In the genomic region with DNA sequence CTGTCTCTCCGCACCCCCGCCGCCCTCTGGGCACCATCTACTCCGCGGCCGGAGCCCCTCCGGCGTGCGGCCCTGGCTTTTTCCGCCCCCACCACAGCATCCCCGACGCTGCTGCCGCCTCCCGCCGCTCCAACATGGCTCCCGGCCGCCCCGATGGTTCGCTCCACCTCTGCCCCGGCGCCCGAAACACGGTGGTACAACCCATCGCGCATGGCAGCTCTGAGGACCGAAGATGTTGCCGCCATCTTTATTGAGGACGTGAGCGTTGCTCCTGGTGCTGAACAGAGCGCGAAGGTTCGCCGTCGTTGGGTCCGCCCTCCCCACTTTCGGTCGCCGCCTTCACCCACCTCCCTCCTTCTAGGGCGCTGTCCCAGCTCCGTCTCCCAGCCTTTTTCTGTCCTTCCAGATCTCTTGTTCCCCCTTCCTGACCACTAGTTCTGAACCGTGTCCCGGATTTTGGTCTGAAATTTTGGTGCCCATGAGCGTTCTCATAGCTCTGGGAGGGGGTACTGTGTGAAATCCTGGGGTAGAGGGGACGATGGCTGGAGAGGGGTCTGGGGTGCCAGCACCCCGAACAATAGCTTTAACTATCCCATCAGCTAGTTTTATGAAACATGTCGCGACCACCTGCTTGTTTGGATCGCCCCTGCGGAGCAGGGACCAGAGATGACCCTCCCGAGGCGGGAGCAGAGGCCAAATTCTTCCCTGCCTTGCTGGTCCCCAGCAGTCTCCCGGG, we compare ENCODE assay signal across 8 cellular contexts. TPM values are rescaled to one million over a fixed set of nuclear protein-coding genes. Genes with fewer than 3 reads are reported as not detected.
DNase-seq lines count a peak whose midpoint lies in the region; ATAC-seq and TF ChIP-seq lines count a peak whose summit lies in the region.

A gene with protein sequence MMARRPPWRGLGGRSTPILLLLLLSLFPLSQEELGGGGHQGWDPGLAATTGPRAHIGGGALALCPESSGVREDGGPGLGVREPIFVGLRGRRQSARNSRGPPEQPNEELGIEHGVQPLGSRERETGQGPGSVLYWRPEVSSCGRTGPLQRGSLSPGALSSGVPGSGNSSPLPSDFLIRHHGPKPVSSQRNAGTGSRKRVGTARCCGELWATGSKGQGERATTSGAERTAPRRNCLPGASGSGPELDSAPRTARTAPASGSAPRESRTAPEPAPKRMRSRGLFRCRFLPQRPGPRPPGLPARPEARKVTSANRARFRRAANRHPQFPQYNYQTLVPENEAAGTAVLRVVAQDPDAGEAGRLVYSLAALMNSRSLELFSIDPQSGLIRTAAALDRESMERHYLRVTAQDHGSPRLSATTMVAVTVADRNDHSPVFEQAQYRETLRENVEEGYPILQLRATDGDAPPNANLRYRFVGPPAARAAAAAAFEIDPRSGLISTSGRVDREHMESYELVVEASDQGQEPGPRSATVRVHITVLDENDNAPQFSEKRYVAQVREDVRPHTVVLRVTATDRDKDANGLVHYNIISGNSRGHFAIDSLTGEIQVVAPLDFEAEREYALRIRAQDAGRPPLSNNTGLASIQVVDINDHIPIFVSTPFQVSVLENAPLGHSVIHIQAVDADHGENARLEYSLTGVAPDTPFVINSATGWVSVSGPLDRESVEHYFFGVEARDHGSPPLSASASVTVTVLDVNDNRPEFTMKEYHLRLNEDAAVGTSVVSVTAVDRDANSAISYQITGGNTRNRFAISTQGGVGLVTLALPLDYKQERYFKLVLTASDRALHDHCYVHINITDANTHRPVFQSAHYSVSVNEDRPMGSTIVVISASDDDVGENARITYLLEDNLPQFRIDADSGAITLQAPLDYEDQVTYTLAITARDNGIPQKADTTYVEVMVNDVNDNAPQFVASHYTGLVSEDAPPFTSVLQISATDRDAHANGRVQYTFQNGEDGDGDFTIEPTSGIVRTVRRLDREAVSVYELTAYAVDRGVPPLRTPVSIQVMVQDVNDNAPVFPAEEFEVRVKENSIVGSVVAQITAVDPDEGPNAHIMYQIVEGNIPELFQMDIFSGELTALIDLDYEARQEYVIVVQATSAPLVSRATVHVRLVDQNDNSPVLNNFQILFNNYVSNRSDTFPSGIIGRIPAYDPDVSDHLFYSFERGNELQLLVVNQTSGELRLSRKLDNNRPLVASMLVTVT (N-terminal part only) (minus strand): TSS at position 134 of the 736 bp plus-strand sequence. CDS start 252 bp downstream, outside the sequence.

- H3K4me3 Mint-ChIP-seq in activated T-helper 2 cell treated with anti-CD3 and anti-CD28 coated beads, Interferon-gamma antibody, Interleukin-2, Interleukin-4, amounts not matched to agents 10 μg/mL and 5 μg/mL and 100 μg/mL, durations not matched to agents 14 hours and 24 hours and 36 hours (ENCODE audit: low read depth) = peak within 1 kb of the TSS; percentile 90
- peak within 1 kb of the TSS; percentile 86 for H3K4me3 Mint-ChIP-seq in natural killer cell

- H3K36me3 ChIP-seq in NT2/D1 (ENCODE audit: insufficient read depth, insufficient read length, low read length) = peaks cover 34% of the 10 kb centered on the region

- ATAC-seq in natural killer cell = peak; percentile 39 to 61 (median 55)

- peak within 1 kb of the TSS; percentile 99 for H3K27ac Mint-ChIP-seq in activated T-helper 2 cell treated with anti-CD3 and anti-CD28 coated beads, Interferon-gamma antibody, Interleukin-2, Interleukin-4, amounts not matched to agents 10 μg/mL and 5 μg/mL and 100 μg/mL, durations not matched to agents 14 hours and 24 hours and 36 hours
- H3K27ac Mint-ChIP-seq in natural killer cell = peak within 1 kb of the TSS; percentile 80 to 93

- peaks cover 9% of the 10 kb centered on the region for H3K36me3 Mint-ChIP-seq in activated T-helper 2 cell treated with anti-CD3 and anti-CD28 coated beads, Interferon-gamma antibody, Interleukin-2, Interleukin-4, amounts not matched to agents 10 μg/mL and 5 μg/mL and 100 μg/mL, durations not matched to agents 14 hours and 24 hours and 36 hours (ENCODE audit: low read depth)
- H3K36me3 Mint-ChIP-seq in natural killer cell = no peaks in the 10 kb centered on the region

- H3K4me3 ChIP-seq in HL-60 (replicated peaks; ENCODE audit: insufficient read depth, low read length) = peak within 1 kb of the TSS; percentile 50
- peak within 1 kb of the TSS; percentile 93 for H3K4me3 ChIP-seq in NT2/D1 (ENCODE audit: insufficient read length, low read depth)

- intact Hi-C loops in activated T-helper 2 cell treated with anti-CD3 and anti-CD28 coated beads, Interferon-gamma antibody, Interleukin-2, Interleukin-4, amounts not matched to agents 10 μg/mL and 5 μg/mL and 100 μg/mL, durations not matched to agents 14 hours and 24 hours and 36 hours (cut with micrococcal nuclease) = loop anchor here (1.0 to 5.0 kb wide), 4 partner anchors 54 to 254 kb away; a partner anchor contains a TSS
- intact Hi-C loops in natural killer cell (cut with micrococcal nuclease) = no loop called here

- peaks cover 10% of the 10 kb centered on the region for H3K4me1 ChIP-seq in NT2/D1 (ENCODE audit: insufficient read depth, insufficient read length)

- peak within 1 kb of the TSS; percentile 98 for H3K9ac ChIP-seq in NT2/D1 (ENCODE audit: insufficient read length, low read depth)

- H3K4me1 Mint-ChIP-seq in activated T-helper 2 cell treated with anti-CD3 and anti-CD28 coated beads, Interferon-gamma antibody, Interleukin-2, Interleukin-4, amounts not matched to agents 10 μg/mL and 5 μg/mL and 100 μg/mL, durations not matched to agents 14 hours and 24 hours and 36 hours (ENCODE audit: low read depth) = peaks cover 10% of the 10 kb centered on the region
- peaks cover 10 to 17% of the 10 kb centered on the region in 2 donors for H3K4me1 Mint-ChIP-seq in natural killer cell

- H3K27me3 ChIP-seq in HL-60 (ENCODE audit: insufficient read depth, poor library complexity, severe bottlenecking) = peaks cover 3% of the 10 kb centered on the region
- H3K27me3 ChIP-seq in NT2/D1 (ENCODE audit: insufficient read depth, insufficient read length) = peaks cover 7% of the 10 kb centered on the region

- TF ChIP-seq CTCF in HL-60 (IDR thresholded peaks at IDR 0.05; ENCODE audit: insufficient read depth, low read length) (no peak), natural killer cell (IDR thresholded peaks at IDR 0.05) (no peak)

- no peaks in the 10 kb centered on the region for H3K9me3 ChIP-seq in NT2/D1 (ENCODE audit: insufficient read depth, low read length)

- H3K9me3 Mint-ChIP-seq in activated T-helper 2 cell treated with anti-CD3 and anti-CD28 coated beads, Interferon-gamma antibody, Interleukin-2, Interleukin-4, amounts not matched to agents 10 μg/mL and 5 μg/mL and 100 μg/mL, durations not matched to agents 14 hours and 24 hours and 36 hours = no peaks in the 10 kb centered on the region
- H3K9me3 Mint-ChIP-seq in natural killer cell = no peaks in the 10 kb centered on the region

- DNase-seq in C1 segment of cervical spinal cord (lab: John Stamatoyannopoulos, UW) = peak in 13 of 14 donors; percentile 4 to 85 (median 64)
- peak; percentile 73 to 84 for DNase-seq in HL-60 (ENCODE audit: low read depth in 1 of 2, low spot score in 1 of 2)
- DNase-seq in NT2/D1 (ENCODE audit: low read depth, low spot score) = peak; percentile 87
- peak; percentile 78 for DNase-seq in activated T-helper 2 cell treated with anti-CD3 and anti-CD28 coated beads, Interferon-gamma antibody, Interleukin-2, Interleukin-4, amounts not matched to agents 10 μg/mL and 5 μg/mL and 100 μg/mL, durations not matched to agents 14 hours and 24 hours and 36 hours (ENCODE audit: low spot score)
- peak; percentile 84 for DNase-seq in fibroblast of the conjunctiva (ENCODE audit: low read depth)
- peak; percentile 63 for DNase-seq in natural killer cell
- DNase-seq in Kasumi-1 (lab: John Stamatoyannopoulos, UW) = no peak

- H3K27ac ChIP-seq in HL-60 (replicated peaks) = peak within 1 kb of the TSS; percentile 73
- peak within 1 kb of the TSS; percentile 72 for H3K27ac ChIP-seq in temporal lobe (ENCODE audit: low read depth, low read length)

- H3K27me3 Mint-ChIP-seq in activated T-helper 2 cell treated with anti-CD3 and anti-CD28 coated beads, Interferon-gamma antibody, Interleukin-2, Interleukin-4, amounts not matched to agents 10 μg/mL and 5 μg/mL and 100 μg/mL, durations not matched to agents 14 hours and 24 hours and 36 hours (ENCODE audit: low read depth) = peaks cover 8% of the 10 kb centered on the region
- H3K27me3 Mint-ChIP-seq in natural killer cell (ENCODE audit: low read depth in 2 of 2) = peaks cover 7 to 15% of the 10 kb centered on the region in 2 donors

RNA-seq across cellular contexts. Expression of the gene that starts here (rescaled TPM):
- 16.0 and 16.5 TPM in 2 replicates for total RNA-seq in activated T-helper 2 cell treated with anti-CD3 and anti-CD28 coated beads, Interferon-gamma antibody, Interleukin-2, Interleukin-4, amounts not matched to agents 10 μg/mL and 5 μg/mL and 100 μg/mL, durations not matched to agents 14 hours and 24 hours and 36 hours
- total RNA-seq in natural killer cell (1 to 10 TPM; 2.0 to 3.4 (median 2.6) TPM), temporal lobe (36.6 TPM)

Comparison
In these comparisons a context has a peak if more than half of its experiments do, and no peak if none do; other contexts are left out.
1. DNase-seq: peak in C1 segment of cervical spinal cord (13 of 14), HL-60 (2 of 2), NT2/D1 (single experiment), activated T-helper 2 cell treated with anti-CD3 and anti-CD28 coated beads, Interferon-gamma antibody, Interleukin-2, Interleukin-4, amounts not matched to agents 10 μg/mL and 5 μg/mL and 100 μg/mL, durations not matched to agents 14 hours and 24 hours and 36 hours (single experiment), fibroblast of the conjunctiva (single experiment) and natural killer cell (single experiment); none in Kasumi-1 (0 of 2).